ENCODE assay signal across 1 cellular context in genomic region chr1:9767964-9768668, GRCh38.
TF ChIP-seq lines count a peak whose summit lies in the region.

No MANE protein-coding gene starts in this region.

TF ChIP-seq in GM12878, 131 proteins besides CTCF, POLR2A, EP300 and RAD21 (continued from another document):
- no peak for TF ChIP-seq ZBTB4 (CRISPR knock-in tag; IDR thresholded peaks at IDR 0.05)
- no peak for TF ChIP-seq GABPA (IDR thresholded peaks at IDR 0.05; ENCODE audit: low read depth)
- TF ChIP-seq PRDM15 (CRISPR knock-in tag; IDR thresholded peaks at IDR 0.05), result no peak
- TF ChIP-seq YY1 (IDR thresholded peaks at IDR 0.05; ENCODE audit: low read depth, low read length), result no peak
- no peak for TF ChIP-seq PBX3 (IDR thresholded peaks at IDR 0.05; ENCODE audit: insufficient replicate concordance, low read depth, low read length)
- no peak for TF ChIP-seq IKZF2 (IDR thresholded peaks at IDR 0.05)
- TF ChIP-seq TCF12 (IDR thresholded peaks at IDR 0.05; ENCODE audit: low read depth, low read length), result no peak
- no peak for TF ChIP-seq YBX1 (IDR thresholded peaks at IDR 0.05)
- no peak for TF ChIP-seq MYC (IDR thresholded peaks at IDR 0.05; ENCODE audit: insufficient read depth, insufficient read length, insufficient replicate concordance, low read length, severe bottlenecking)
- no peak for TF ChIP-seq SREBF2 (IDR thresholded peaks at IDR 0.05; ENCODE audit: low read length)
- TF ChIP-seq EGR1 (IDR thresholded peaks at IDR 0.05; ENCODE audit: borderline replicate concordance in 1 of 2, low read depth in 2 of 2, low read length in 2 of 2), result no peak
